Comparison of ENCODE assay signal across 1 cellular context in the genomic region with DNA sequence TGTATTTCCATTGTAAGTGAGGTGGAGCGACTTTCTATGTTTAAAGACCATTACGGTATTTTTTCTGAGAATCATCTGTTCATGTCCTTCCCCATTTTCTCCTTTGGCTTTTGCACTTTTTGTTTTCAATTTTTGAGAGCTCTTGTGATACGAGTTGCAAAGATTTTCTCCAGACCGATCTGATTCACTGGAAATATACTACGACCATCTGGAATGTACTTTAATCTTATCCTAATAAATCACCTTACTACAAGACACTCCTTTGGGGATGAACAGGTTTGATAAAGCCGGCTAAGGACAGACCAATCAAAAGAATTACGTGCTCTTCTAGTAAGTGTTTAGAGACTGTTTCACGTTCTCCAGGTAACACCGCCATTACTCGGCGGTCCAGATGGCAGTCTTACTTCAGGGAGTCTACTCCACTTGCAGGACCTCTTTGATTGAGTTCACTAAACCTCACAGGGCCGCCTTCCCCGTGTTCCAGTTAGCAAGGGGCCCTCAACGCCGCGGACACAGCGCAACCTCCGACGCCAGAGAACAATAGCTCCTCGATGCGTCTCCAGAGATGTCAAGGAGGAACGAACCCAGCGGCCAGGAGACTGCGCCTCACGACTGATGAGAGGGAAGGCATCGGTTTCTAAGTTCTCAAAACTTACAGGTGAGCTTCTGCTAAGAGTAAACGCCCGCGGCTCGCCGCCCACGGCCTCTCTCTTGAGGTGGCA.
TF ChIP-seq lines count a peak whose summit lies in the region.

No MANE protein-coding gene starts in this region.

TF ChIP-seq in GM23338, 12 proteins besides CTCF, POLR2A, EP300 and RAD21 (continued from another document):
- TF ChIP-seq, protein P1, sequence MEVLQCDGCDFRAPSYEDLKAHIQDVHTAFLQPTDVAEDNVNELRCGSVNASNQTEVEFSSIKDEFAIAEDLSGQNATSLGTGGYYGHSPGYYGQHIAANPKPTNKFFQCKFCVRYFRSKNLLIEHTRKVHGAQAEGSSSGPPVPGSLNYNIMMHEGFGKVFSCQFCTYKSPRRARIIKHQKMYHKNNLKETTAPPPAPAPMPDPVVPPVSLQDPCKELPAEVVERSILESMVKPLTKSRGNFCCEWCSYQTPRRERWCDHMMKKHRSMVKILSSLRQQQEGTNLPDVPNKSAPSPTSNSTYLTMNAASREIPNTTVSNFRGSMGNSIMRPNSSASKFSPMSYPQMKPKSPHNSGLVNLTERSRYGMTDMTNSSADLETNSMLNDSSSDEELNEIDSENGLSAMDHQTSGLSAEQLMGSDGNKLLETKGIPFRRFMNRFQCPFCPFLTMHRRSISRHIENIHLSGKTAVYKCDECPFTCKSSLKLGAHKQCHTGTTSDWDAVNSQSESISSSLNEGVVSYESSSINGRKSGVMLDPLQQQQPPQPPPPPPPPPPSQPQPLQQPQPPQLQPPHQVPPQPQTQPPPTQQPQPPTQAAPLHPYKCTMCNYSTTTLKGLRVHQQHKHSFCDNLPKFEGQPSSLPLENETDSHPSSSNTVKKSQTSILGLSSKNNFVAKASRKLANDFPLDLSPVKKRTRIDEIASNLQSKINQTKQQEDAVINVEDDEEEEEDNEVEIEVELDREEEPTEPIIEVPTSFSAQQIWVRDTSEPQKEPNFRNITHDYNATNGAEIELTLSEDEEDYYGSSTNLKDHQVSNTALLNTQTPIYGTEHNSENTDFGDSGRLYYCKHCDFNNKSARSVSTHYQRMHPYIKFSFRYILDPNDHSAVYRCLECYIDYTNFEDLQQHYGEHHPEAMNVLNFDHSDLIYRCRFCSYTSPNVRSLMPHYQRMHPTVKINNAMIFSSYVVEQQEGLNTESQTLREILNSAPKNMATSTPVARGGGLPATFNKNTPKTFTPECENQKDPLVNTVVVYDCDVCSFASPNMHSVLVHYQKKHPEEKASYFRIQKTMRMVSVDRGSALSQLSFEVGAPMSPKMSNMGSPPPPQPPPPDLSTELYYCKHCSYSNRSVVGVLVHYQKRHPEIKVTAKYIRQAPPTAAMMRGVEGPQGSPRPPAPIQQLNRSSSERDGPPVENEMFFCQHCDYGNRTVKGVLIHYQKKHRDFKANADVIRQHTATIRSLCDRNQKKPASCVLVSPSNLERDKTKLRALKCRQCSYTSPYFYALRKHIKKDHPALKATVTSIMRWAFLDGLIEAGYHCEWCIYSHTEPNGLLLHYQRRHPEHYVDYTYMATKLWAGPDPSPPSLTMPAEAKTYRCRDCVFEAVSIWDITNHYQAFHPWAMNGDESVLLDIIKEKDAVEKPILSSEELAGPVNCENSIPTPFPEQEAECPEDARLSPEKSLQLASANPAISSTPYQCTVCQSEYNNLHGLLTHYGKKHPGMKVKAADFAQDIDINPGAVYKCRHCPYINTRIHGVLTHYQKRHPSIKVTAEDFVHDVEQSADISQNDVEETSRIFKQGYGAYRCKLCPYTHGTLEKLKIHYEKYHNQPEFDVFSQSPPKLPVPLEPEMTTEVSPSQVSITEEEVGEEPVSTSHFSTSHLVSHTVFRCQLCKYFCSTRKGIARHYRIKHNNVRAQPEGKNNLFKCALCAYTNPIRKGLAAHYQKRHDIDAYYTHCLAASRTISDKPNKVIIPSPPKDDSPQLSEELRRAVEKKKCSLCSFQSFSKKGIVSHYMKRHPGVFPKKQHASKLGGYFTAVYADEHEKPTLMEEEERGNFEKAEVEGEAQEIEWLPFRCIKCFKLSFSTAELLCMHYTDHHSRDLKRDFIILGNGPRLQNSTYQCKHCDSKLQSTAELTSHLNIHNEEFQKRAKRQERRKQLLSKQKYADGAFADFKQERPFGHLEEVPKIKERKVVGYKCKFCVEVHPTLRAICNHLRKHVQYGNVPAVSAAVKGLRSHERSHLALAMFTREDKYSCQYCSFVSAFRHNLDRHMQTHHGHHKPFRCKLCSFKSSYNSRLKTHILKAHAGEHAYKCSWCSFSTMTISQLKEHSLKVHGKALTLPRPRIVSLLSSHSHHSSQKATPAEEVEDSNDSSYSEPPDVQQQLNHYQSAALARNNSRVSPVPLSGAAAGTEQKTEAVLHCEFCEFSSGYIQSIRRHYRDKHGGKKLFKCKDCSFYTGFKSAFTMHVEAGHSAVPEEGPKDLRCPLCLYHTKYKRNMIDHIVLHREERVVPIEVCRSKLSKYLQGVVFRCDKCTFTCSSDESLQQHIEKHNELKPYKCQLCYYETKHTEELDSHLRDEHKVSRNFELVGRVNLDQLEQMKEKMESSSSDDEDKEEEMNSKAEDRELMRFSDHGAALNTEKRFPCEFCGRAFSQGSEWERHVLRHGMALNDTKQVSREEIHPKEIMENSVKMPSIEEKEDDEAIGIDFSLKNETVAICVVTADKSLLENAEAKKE (CRISPR knock-in tag; IDR thresholded peaks at IDR 0.05): no peak
- TF ChIP-seq, protein P2, sequence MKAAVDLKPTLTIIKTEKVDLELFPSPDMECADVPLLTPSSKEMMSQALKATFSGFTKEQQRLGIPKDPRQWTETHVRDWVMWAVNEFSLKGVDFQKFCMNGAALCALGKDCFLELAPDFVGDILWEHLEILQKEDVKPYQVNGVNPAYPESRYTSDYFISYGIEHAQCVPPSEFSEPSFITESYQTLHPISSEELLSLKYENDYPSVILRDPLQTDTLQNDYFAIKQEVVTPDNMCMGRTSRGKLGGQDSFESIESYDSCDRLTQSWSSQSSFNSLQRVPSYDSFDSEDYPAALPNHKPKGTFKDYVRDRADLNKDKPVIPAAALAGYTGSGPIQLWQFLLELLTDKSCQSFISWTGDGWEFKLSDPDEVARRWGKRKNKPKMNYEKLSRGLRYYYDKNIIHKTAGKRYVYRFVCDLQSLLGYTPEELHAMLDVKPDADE (IDR thresholded peaks at IDR 0.05): no peak
- TF ChIP-seq EZH2phosphoT487 (IDR thresholded peaks at IDR 0.05; ENCODE audit: unreplicated experiment): no peak
- TF ChIP-seq, protein P3, sequence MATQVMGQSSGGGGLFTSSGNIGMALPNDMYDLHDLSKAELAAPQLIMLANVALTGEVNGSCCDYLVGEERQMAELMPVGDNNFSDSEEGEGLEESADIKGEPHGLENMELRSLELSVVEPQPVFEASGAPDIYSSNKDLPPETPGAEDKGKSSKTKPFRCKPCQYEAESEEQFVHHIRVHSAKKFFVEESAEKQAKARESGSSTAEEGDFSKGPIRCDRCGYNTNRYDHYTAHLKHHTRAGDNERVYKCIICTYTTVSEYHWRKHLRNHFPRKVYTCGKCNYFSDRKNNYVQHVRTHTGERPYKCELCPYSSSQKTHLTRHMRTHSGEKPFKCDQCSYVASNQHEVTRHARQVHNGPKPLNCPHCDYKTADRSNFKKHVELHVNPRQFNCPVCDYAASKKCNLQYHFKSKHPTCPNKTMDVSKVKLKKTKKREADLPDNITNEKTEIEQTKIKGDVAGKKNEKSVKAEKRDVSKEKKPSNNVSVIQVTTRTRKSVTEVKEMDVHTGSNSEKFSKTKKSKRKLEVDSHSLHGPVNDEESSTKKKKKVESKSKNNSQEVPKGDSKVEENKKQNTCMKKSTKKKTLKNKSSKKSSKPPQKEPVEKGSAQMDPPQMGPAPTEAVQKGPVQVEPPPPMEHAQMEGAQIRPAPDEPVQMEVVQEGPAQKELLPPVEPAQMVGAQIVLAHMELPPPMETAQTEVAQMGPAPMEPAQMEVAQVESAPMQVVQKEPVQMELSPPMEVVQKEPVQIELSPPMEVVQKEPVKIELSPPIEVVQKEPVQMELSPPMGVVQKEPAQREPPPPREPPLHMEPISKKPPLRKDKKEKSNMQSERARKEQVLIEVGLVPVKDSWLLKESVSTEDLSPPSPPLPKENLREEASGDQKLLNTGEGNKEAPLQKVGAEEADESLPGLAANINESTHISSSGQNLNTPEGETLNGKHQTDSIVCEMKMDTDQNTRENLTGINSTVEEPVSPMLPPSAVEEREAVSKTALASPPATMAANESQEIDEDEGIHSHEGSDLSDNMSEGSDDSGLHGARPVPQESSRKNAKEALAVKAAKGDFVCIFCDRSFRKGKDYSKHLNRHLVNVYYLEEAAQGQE (IDR thresholded peaks at IDR 0.05; ENCODE audit: unreplicated experiment): no peak
